In genomic region chr19:48501446-48501960, GRCh38 we compare ENCODE assay signal across 8 cellular contexts. TPM values are rescaled to one million over a fixed set of nuclear protein-coding genes. Genes with fewer than 3 reads are reported as not detected.
A peak's percentile ranks its signal among the peaks of the same experiment; 100 is the strongest.
DNase-seq lines count a peak whose midpoint lies in the region; ATAC-seq and TF ChIP-seq lines count a peak whose summit lies in the region.

No MANE protein-coding gene starts in this region.

- peak overlapping the region; percentile 11 for H3K4me3 ChIP-seq in lower leg skin (ENCODE audit: low read depth, poor library complexity, severe bottlenecking)

- WGBS in lower leg skin, 2 donors: 4 to 7% methylated on average over 10 to 17 of the region's 17 CpGs

- DNase-seq in CD1c-positive myeloid dendritic cell (ENCODE audit: extremely low spot score) (peak; percentile 51), RKO (ENCODE audit: low spot score) (peak; percentile 37), lower leg skin (ENCODE audit: low spot score in 2 of 2) (no peak), dedifferentiated amniotic fluid mesenchymal stem cell (ENCODE audit: extremely low spot score) (no peak), dermis blood vessel endothelial cell (no peak)
- DNase-seq in activated naive CD8-positive, alpha-beta T cell treated with anti-CD3 and anti-CD28 coated beads, Interleukin-2, amount 50 U/mL, for 16 hours (ENCODE audit: low read depth, low spot score): peak; percentile 11

- no peak for ATAC-seq in HG03457 (IDR thresholded peaks at IDR 0.05; ENCODE audit: unreplicated experiment)

- H3K4me1 Mint-ChIP-seq in IgD-negative memory B cell: peaks cover 0 to 6% (median 5%) of the 10 kb centered on the region in 3 donors

- peak overlapping the region in 1 of 3 donors; percentile 91 for H3K27ac Mint-ChIP-seq in IgD-negative memory B cell

- peaks cover 7% of the 10 kb centered on the region for H3K27me3 Mint-ChIP-seq in IgD-negative memory B cell

- H3K36me3 Mint-ChIP-seq in IgD-negative memory B cell: no peaks in the 10 kb centered on the region

- TF ChIP-seq POLR2A in lower leg skin (IDR thresholded peaks at IDR 0.05): no peak

- no peak for TF ChIP-seq CTCF in lower leg skin (IDR thresholded peaks at IDR 0.05)

- no peaks in the 10 kb centered on the region for H3K9me3 Mint-ChIP-seq in IgD-negative memory B cell

- peak overlapping the region in 3 of 4 donors; percentile 34 to 79 (median 60) for H3K4me3 Mint-ChIP-seq in IgD-negative memory B cell

- intact Hi-C loops in lower leg skin (cut with DNase I; ENCODE audit: low total_unique reads): loop anchor here (5.0 kb wide), 1 partner anchor 86 kb away; no protein-coding TSS in a partner anchor

RNA-seq across cellular contexts. Expression of gene LMTK3, which starts 10.1 kb away (rescaled TPM):
- not detected for polyA plus RNA-seq in IgD-negative memory B cell
- total RNA-seq in lower leg skin: 1 to 10 TPM; 5.3 to 6.7 (median 5.8) TPM
- 0.14 TPM in 1 of 2 replicates, not detected in the other for total RNA-seq in dermis blood vessel endothelial cell

RNA-seq across cellular contexts. Expression of gene CYTH2, which starts 32.3 kb away (rescaled TPM):
- 31.8 TPM for polyA plus RNA-seq in IgD-negative memory B cell
- total RNA-seq in lower leg skin (100 to 1,000 TPM in 1 of 4 donors, 10 to 100 TPM in 3; 67.7 to 162 (median 78.2) TPM), dermis blood vessel endothelial cell (63.1 and 89.0 TPM in 2 replicates)

RNA-seq across cellular contexts. Expression of gene KCNJ14, which starts 46.1 kb away (rescaled TPM):
- polyA plus RNA-seq in IgD-negative memory B cell: 0.48 TPM
- 1 to 10 TPM in 3 of 4 donors, under 1 TPM in 1; 0.86 to 4.7 (median 1.4) TPM for total RNA-seq in lower leg skin
- 0.33 and 0.51 TPM in 2 replicates for total RNA-seq in dermis blood vessel endothelial cell

RNA-seq across cellular contexts. Expression of gene SULT2B1, which starts 50.5 kb away (rescaled TPM):
- not detected for polyA plus RNA-seq in IgD-negative memory B cell
- total RNA-seq in lower leg skin: 100 to 1,000 TPM; 119 to 191 (median 166) TPM
- 0.42 TPM in 1 of 2 replicates, not detected in the other for total RNA-seq in dermis blood vessel endothelial cell

RNA-seq across cellular contexts. Expression of gene GRWD1, which starts 55.7 kb away (rescaled TPM):
- 40.3 TPM for polyA plus RNA-seq in IgD-negative memory B cell
- total RNA-seq in lower leg skin (10 to 100 TPM; 33.3 to 44.4 (median 39.3) TPM), dermis blood vessel endothelial cell (41.4 and 57.9 TPM in 2 replicates)

Comparison
In these comparisons a context has a peak if more than half of its experiments do, and no peak if none do; other contexts are left out.
1. DNase-seq: peak in CD1c-positive myeloid dendritic cell (single experiment), RKO (single experiment) and activated naive CD8-positive, alpha-beta T cell treated with anti-CD3 and anti-CD28 coated beads, Interleukin-2, amount 50 U/mL, for 16 hours (single experiment); none in lower leg skin (0 of 2), dedifferentiated amniotic fluid mesenchymal stem cell (single experiment) and dermis blood vessel endothelial cell (single experiment).